ENCODE assay signal across 2 cellular contexts in genomic region chr4:139672215-139672614, GRCh38.
TF ChIP-seq lines count a peak whose summit lies in the region.

No MANE protein-coding gene starts in this region.

TF ChIP-seq in IMR-90, 13 proteins besides CTCF, POLR2A, EP300 and RAD21:
- no peak for TF ChIP-seq ELK1 (IDR thresholded peaks at IDR 0.05; ENCODE audit: borderline replicate concordance, low read depth, low read length)
- no peak for TF ChIP-seq MXI1 (IDR thresholded peaks at IDR 0.05; ENCODE audit: borderline replicate concordance, low read depth, low read length)
- TF ChIP-seq, protein P1, sequence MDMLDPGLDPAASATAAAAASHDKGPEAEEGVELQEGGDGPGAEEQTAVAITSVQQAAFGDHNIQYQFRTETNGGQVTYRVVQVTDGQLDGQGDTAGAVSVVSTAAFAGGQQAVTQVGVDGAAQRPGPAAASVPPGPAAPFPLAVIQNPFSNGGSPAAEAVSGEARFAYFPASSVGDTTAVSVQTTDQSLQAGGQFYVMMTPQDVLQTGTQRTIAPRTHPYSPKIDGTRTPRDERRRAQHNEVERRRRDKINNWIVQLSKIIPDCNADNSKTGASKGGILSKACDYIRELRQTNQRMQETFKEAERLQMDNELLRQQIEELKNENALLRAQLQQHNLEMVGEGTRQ (IDR thresholded peaks at IDR 0.05; ENCODE audit: low read depth, low read length) = no peak
- TF ChIP-seq BHLHE40 (IDR thresholded peaks at IDR 0.05; ENCODE audit: low read depth, low read length) = no peak
- TF ChIP-seq CHD1 (IDR thresholded peaks at IDR 0.05; ENCODE audit: low read depth, low read length) = no peak
- TF ChIP-seq NFE2L2 (IDR thresholded peaks at IDR 0.05; ENCODE audit: low read depth, low read length) = no peak
- no peak for TF ChIP-seq MAZ (IDR thresholded peaks at IDR 0.05; ENCODE audit: borderline replicate concordance, low read depth, low read length)
- no peak for TF ChIP-seq SMC3 (IDR thresholded peaks at IDR 0.05; ENCODE audit: low read depth, low read length)
- TF ChIP-seq FOS (IDR thresholded peaks at IDR 0.05; ENCODE audit: low read depth, low read length) = no peak
- TF ChIP-seq RCOR1 (IDR thresholded peaks at IDR 0.05; ENCODE audit: insufficient replicate concordance, low read length) = no peak
- TF ChIP-seq RFX5 (IDR thresholded peaks at IDR 0.05; ENCODE audit: low read depth, low read length) = no peak
- no peak for TF ChIP-seq MAFK (IDR thresholded peaks at IDR 0.05; ENCODE audit: low read depth, low read length)
- TF ChIP-seq CEBPB (IDR thresholded peaks at IDR 0.05; ENCODE audit: low read depth, low read length) = no peak

TF ChIP-seq in WTC11, 78 proteins besides CTCF, POLR2A, EP300 and RAD21:
- TF ChIP-seq, protein P2, sequence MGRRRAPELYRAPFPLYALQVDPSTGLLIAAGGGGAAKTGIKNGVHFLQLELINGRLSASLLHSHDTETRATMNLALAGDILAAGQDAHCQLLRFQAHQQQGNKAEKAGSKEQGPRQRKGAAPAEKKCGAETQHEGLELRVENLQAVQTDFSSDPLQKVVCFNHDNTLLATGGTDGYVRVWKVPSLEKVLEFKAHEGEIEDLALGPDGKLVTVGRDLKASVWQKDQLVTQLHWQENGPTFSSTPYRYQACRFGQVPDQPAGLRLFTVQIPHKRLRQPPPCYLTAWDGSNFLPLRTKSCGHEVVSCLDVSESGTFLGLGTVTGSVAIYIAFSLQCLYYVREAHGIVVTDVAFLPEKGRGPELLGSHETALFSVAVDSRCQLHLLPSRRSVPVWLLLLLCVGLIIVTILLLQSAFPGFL (CRISPR knock-in tag; IDR thresholded peaks at IDR 0.05; ENCODE audit: borderline replicate concordance) = no peak
- TF ChIP-seq JUN (CRISPR knock-in tag; IDR thresholded peaks at IDR 0.05) (no peak), ZNF317 (CRISPR knock-in tag; IDR thresholded peaks at IDR 0.05; ENCODE audit: borderline replicate concordance, low read depth) (no peak), IRF2 (CRISPR knock-in tag; IDR thresholded peaks at IDR 0.05; ENCODE audit: borderline replicate concordance, low read depth) (no peak), NFYB (CRISPR knock-in tag; conservative IDR thresholded peaks at IDR 0.05; ENCODE audit: low read depth) (no peak), FOXK1 (CRISPR knock-in tag; IDR thresholded peaks at IDR 0.05) (no peak)
